Comparison of ENCODE assay signal across 8 cellular contexts in the genomic region with DNA sequence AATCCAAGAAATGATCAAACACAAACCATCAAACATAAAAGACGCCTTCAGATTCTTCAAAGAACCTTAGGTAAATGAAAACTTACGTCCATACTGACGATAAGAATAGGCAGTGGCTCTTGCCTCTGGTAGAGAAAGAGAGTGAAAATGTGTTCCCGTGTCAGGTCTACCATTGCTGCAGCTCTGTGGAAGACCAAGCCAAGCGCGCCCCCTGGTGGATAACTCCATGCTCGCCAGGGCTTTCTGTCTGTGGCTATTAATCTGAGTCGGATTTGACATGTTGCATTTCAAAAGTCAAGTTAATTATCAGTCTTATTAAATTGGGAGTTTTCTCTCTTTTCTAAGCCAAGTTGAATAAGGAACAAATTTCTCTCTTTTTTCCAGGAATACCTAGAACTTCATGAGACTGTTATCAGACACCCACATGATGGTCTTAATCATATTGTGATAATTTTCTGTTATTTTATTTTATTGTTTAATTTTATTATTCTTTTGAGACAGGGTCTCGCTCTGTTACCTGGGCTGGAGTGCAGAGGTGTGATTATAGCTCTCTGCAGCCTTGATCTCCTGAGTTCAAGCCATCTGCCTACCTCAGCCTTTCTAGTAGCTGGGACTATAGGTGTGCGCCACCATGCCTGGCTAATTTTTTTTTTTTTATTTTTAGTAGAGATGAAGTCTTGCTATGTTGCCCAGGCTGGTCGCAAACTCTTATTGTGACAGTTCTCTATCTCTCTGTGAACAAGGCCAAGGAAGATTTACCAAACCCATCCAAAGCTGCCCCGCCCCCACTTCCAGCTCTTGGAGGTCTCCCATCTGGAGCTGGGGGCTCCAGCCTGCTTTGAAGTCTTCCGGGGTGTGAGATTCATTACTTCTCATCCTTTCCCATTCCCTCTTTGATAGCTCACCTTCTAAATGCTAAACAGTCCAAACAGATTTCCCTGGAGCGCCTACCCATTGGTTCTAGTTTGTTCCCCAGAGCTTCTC. TPM values are rescaled to one million over a fixed set of nuclear protein-coding genes. Genes with fewer than 3 reads are reported as not detected.
DNase-seq lines count a peak whose midpoint lies in the region; ATAC-seq, FAIRE-seq and TF ChIP-seq lines count a peak whose summit lies in the region.

No MANE protein-coding gene starts in this region.

- no peaks in the 10 kb centered on the region for H3K27me3 ChIP-seq in keratinocyte (ENCODE audit: control insufficient read depth, extremely low read depth, insufficient read depth, low read length)

- H3K4me3 ChIP-seq in keratinocyte (ENCODE audit: control insufficient read depth in 2 of 3, extremely low read depth in 1 of 3, insufficient read depth in 2 of 3, low read depth in 1 of 3, low read length in 3 of 3), result no peak overlapping the region

- H3K9ac ChIP-seq in keratinocyte (ENCODE audit: control insufficient read depth, extremely low read depth, insufficient read depth, low read length), result no peak overlapping the region

- peaks cover 9% of the 10 kb centered on the region for H3K4me1 Mint-ChIP-seq in central memory CD8-positive, alpha-beta T cell

- H3K9me1 ChIP-seq in keratinocyte (ENCODE audit: control insufficient read depth, extremely low read depth, insufficient read depth, low read length), result no peaks in the 10 kb centered on the region

- dilution Hi-C loops in keratinocyte (cut with MboI; ENCODE audit: extremely low pct_ligation_motif_present, low sequenced_read_pairs), result no loop called here

- H3K4me3 Mint-ChIP-seq in central memory CD8-positive, alpha-beta T cell, result no peak overlapping the region

- H3K79me2 ChIP-seq in keratinocyte (ENCODE audit: control insufficient read depth, insufficient read depth, low read length), result no peaks in the 10 kb centered on the region

- H3K4me2 ChIP-seq in keratinocyte (ENCODE audit: control insufficient read depth, extremely low read depth, insufficient read depth, low read depth, low read length), result peak overlapping the region; percentile 49

- peak; percentile 2 for TF ChIP-seq CTCF in GM12801 (IDR thresholded peaks at IDR 0.05; ENCODE audit: extremely low read depth, insufficient read length)
- TF ChIP-seq CTCF in keratinocyte (optimal IDR thresholded peaks at IDR 0.05 in 1 of 3, IDR thresholded peaks at IDR 0.05 in 1 of 3, conservative IDR thresholded peaks at IDR 0.05 in 1 of 3; ENCODE audit: extremely low read depth in 1 of 3, insufficient read depth in 2 of 3, low read length in 3 of 3), result peak; percentile 81 to 93 (median 89)

- no peak overlapping the region for H3K27ac Mint-ChIP-seq in central memory CD8-positive, alpha-beta T cell (ENCODE audit: low read depth)

- FAIRE-seq in keratinocyte (lab: Jason Lieb, UNC), result peak; percentile 76

- H3K9me3 Mint-ChIP-seq in central memory CD8-positive, alpha-beta T cell, result no peaks in the 10 kb centered on the region

- no peak overlapping the region for H3K27ac ChIP-seq in keratinocyte (ENCODE audit: control insufficient read depth, insufficient read depth, low read length)

- H3K27me3 Mint-ChIP-seq in central memory CD8-positive, alpha-beta T cell, result no peaks in the 10 kb centered on the region

- no peaks in the 10 kb centered on the region for H4K20me1 ChIP-seq in keratinocyte (ENCODE audit: control insufficient read depth, extremely low read depth, insufficient read depth, low read length)

- H3K9me3 ChIP-seq in keratinocyte (ENCODE audit: control insufficient read depth, low read depth, low read length), result no peaks in the 10 kb centered on the region

- no peak overlapping the region for H2AFZ ChIP-seq in keratinocyte (ENCODE audit: control insufficient read depth, low read length)

- H3K4me1 ChIP-seq in keratinocyte (ENCODE audit: control insufficient read depth, extremely low read depth, insufficient read depth, low read length), result no peaks in the 10 kb centered on the region

- ATAC-seq in HG03354 (IDR thresholded peaks at IDR 0.05; ENCODE audit: poor library complexity, severe bottlenecking, unreplicated experiment) (peak; percentile 72), HG03469 (IDR thresholded peaks at IDR 0.05; ENCODE audit: unreplicated experiment) (no peak)
- ATAC-seq in central memory CD8-positive, alpha-beta T cell (replicated peaks; ENCODE audit: extremely low read depth, poor library complexity, severe bottlenecking), result peak; percentile 90

- DNase-seq in NCI-H510A treated with DMSO at 0.1 percent for 48 hours (lab: John Stamatoyannopoulos, UW) (peak; percentile 37), keratinocyte (ENCODE audit: low read depth, low spot score) (peak; percentile 25)
- peak; percentile 94 for DNase-seq in activated CD4-positive, CD25-positive, alpha-beta regulatory T cell treated with anti-CD3 and anti-CD28 coated beads, Interleukin-2, amount 50 U/mL, for 72 hours
- peak; percentile 84 to 93 for DNase-seq in central memory CD8-positive, alpha-beta T cell (ENCODE audit: low spot score in 2 of 2)
- DNase-seq in stimulated activated CD4-positive, alpha-beta T cell treated with anti-CD3 and anti-CD28 coated beads, Interleukin-1b, Interleukin-23, amount 100 ng/mL, for 1 hour (ENCODE audit: low read depth in 2 of 2), result peak; percentile 88 to 97

- H3K36me3 ChIP-seq in keratinocyte (ENCODE audit: control insufficient read depth in 2 of 2, extremely low read depth in 1 of 2, insufficient read depth in 2 of 2, low read length in 2 of 2), result no peaks in the 10 kb centered on the region

- H3K36me3 Mint-ChIP-seq in central memory CD8-positive, alpha-beta T cell (ENCODE audit: insufficient read depth), result peaks cover 3% of the 10 kb centered on the region

RNA-seq across cellular contexts. Expression of gene ZAP70, which starts 15.8 kb away (rescaled TPM):
- polyA plus RNA-seq in keratinocyte, result 0.95 to 7.3 TPM (median 1.6 TPM) in 3 replicates
- 0.31 TPM for polyA plus RNA-seq in keratinocyte (2011; ENCODE audit: low read depth)
- polyA plus RNA-seq in keratinocyte (2011; cell fraction: cytosol; rRNA removed), result 1.3 and 2.6 TPM in 2 replicates
- 5.5 and 10.3 TPM in 2 replicates for polyA plus RNA-seq in keratinocyte (2011; cell fraction: nucleus; rRNA removed)
- 1.0 and 1.1 TPM in 2 replicates for polyA plus RNA-seq in keratinocyte (2012; ENCODE audit: low replicate concordance)
- 1.6 to 4.8 TPM (median 2.8 TPM) in 3 replicates for polyA minus RNA-seq in keratinocyte
- polyA minus RNA-seq in keratinocyte (2011; cell fraction: cytosol; rRNA and poly(A)+ RNA removed), result 3.3 TPM
- 1.3 and 1.6 TPM in 2 replicates for polyA minus RNA-seq in keratinocyte (2011; cell fraction: nucleus; rRNA and poly(A)+ RNA removed)

RNA-seq across cellular contexts. Expression of gene C2orf92, which starts 28.0 kb away (rescaled TPM):
- polyA plus RNA-seq in keratinocyte, result 0.66 to 1.7 TPM (median 1.6 TPM) in 3 replicates
- 1.1 TPM for polyA plus RNA-seq in keratinocyte (2011; ENCODE audit: low read depth)
- 0.11 and 0.16 TPM in 2 replicates for polyA plus RNA-seq in keratinocyte (2011; cell fraction: cytosol; rRNA removed)
- polyA plus RNA-seq in keratinocyte (2011; cell fraction: nucleus; rRNA removed), result 11.7 and 13.4 TPM in 2 replicates
- 0.45 and 2.0 TPM in 2 replicates for polyA plus RNA-seq in keratinocyte (2012; ENCODE audit: low replicate concordance)
- polyA minus RNA-seq in keratinocyte, result 1.1 to 1.4 TPM in 2 of 3 replicates, not detected in the other
- polyA minus RNA-seq in keratinocyte (2011; cell fraction: cytosol; rRNA and poly(A)+ RNA removed), result not detected
- 1.8 and 2.0 TPM in 2 replicates for polyA minus RNA-seq in keratinocyte (2011; cell fraction: nucleus; rRNA and poly(A)+ RNA removed)

RNA-seq across cellular contexts. Expression of gene ACTR1B, which starts 33.7 kb away (rescaled TPM):
- 20.6 to 31.2 TPM (median 30.0 TPM) in 3 replicates for polyA plus RNA-seq in keratinocyte
- polyA plus RNA-seq in keratinocyte (2011; ENCODE audit: low read depth), result 28.9 TPM
- polyA plus RNA-seq in keratinocyte (2011; cell fraction: cytosol; rRNA removed), result 19.2 and 30.0 TPM in 2 replicates
- 39.5 and 45.8 TPM in 2 replicates for polyA plus RNA-seq in keratinocyte (2011; cell fraction: nucleus; rRNA removed)
- 29.5 and 31.7 TPM in 2 replicates for polyA plus RNA-seq in keratinocyte (2012; ENCODE audit: low replicate concordance)
- 24.5 to 44.3 TPM (median 32.2 TPM) in 3 replicates for polyA minus RNA-seq in keratinocyte
- polyA minus RNA-seq in keratinocyte (2011; cell fraction: cytosol; rRNA and poly(A)+ RNA removed), result 21.9 TPM
- 13.1 and 15.5 TPM in 2 replicates for polyA minus RNA-seq in keratinocyte (2011; cell fraction: nucleus; rRNA and poly(A)+ RNA removed)

RNA-seq across cellular contexts. Expression of gene COX5B, which starts 51.7 kb away (rescaled TPM):
- polyA plus RNA-seq in keratinocyte, result 256 to 372 TPM (median 311 TPM) in 3 replicates
- 125 TPM for polyA plus RNA-seq in keratinocyte (2011; ENCODE audit: low read depth)
- polyA plus RNA-seq in keratinocyte (2011; cell fraction: cytosol; rRNA removed), result 207 and 304 TPM in 2 replicates
- polyA plus RNA-seq in keratinocyte (2011; cell fraction: nucleus; rRNA removed), result 144 and 154 TPM in 2 replicates
- 252 and 296 TPM in 2 replicates for polyA plus RNA-seq in keratinocyte (2012; ENCODE audit: low replicate concordance)
- polyA minus RNA-seq in keratinocyte, result 27.3 to 60.0 TPM (median 34.5 TPM) in 3 replicates
- 166 TPM for polyA minus RNA-seq in keratinocyte (2011; cell fraction: cytosol; rRNA and poly(A)+ RNA removed)
- polyA minus RNA-seq in keratinocyte (2011; cell fraction: nucleus; rRNA and poly(A)+ RNA removed), result 32.2 and 38.5 TPM in 2 replicates

Comparison
In these comparisons a context has a peak if more than half of its experiments do, and no peak if none do; other contexts are left out.
1. DNase-seq: peak in every context shown above with its lines; median percentile 94 in activated CD4-positive, CD25-positive, alpha-beta regulatory T cell treated with anti-CD3 and anti-CD28 coated beads, Interleukin-2, amount 50 U/mL, for 72 hours; 92 in stimulated activated CD4-positive, alpha-beta T cell treated with anti-CD3 and anti-CD28 coated beads, Interleukin-1b, Interleukin-23, amount 100 ng/mL, for 1 hour; 88 in central memory CD8-positive, alpha-beta T cell; 37 in NCI-H510A treated with DMSO at 0.1 percent for 48 hours; 25 in keratinocyte.